In genomic region chr3:56693750-56694149, GRCh38 we compare ENCODE assay signal across 1 cellular context.
TF ChIP-seq lines count a peak whose summit lies in the region.

No MANE protein-coding gene starts in this region.

TF ChIP-seq in endothelial cell of umbilical vein, 7 proteins besides CTCF, POLR2A, EP300 and RAD21 (continued from another document):
- TF ChIP-seq JUN (IDR thresholded peaks at IDR 0.05; ENCODE audit: borderline replicate concordance, insufficient read depth, insufficient read length, low read depth) (no peak), EZH2 (IDR thresholded peaks at IDR 0.05; ENCODE audit: borderline replicate concordance, low read depth, low read length, severe bottlenecking) (no peak)
- TF ChIP-seq, protein P1, sequence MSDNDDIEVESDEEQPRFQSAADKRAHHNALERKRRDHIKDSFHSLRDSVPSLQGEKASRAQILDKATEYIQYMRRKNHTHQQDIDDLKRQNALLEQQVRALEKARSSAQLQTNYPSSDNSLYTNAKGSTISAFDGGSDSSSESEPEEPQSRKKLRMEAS (IDR thresholded peaks at IDR 0.05; ENCODE audit: insufficient read depth, insufficient read length) = no peak
